29 cellular contexts compared by ENCODE assay signal in the genomic region with DNA sequence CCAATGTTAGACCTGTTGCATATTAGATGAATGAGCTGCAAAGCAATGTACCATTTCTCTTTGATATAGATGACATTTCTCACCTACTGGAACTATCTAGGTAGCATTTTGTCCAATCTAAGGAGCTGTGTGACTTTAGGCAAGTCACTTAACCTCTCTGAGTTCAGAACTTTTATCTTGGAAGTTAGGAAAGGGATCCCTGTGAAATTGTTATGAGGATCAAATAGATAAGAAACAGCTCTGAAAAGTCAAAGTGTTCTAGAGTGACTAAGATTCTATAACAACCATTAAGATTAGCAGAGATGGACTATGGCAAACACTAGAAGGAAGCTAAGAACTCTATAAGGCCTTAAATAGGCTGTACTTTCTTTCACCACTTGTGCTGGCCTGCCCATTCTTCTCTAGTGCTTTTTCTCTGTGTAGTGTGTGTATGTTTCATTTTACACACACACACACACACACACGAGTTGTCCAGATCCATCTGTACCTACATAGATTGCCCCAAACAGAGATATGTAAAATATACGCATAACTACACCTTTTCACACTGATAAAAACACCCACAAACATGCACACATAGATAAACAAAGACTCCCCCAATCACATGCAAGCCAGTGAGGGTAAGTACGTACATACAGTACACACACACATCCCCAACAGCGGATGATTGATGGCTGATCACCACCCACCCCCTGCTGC. TPM values are rescaled to one million over a fixed set of nuclear protein-coding genes. Genes with fewer than 3 reads are reported as not detected.
"Had no signal": no experiment of that assay in that cellular context is flagged by ENCODE, and none has a peak within 500 bp of the region (broad histone marks: within the 10 kb centered on the region; RNA-seq: fewer than 3 reads in every experiment).

No MANE protein-coding gene starts in this region.

- H3K4me2 ChIP-seq: SK-N-SH had no signal

- H3K4me3 ChIP-seq: ascending aorta, cardiac muscle cell, Peyer's patch, SJSA1 had no signal

- H3K27ac ChIP-seq: ascending aorta, cardiac muscle cell, Peyer's patch, SJSA1 had no signal

- H3K4me1 ChIP-seq: ascending aorta, Peyer's patch, SJSA1 had no signal

- H3K27me3 Mint-ChIP-seq: activated CD8-positive, alpha-beta T cell treated with anti-CD3 and anti-CD28 coated beads for 36 hours; activated naive CD4-positive, alpha-beta T cell treated with anti-CD3 and anti-CD28 coated beads, Interleukin-2, amount 50 U/mL, for 24 hours; activated naive CD8-positive, alpha-beta T cell treated with anti-CD3 and anti-CD28 coated beads, Interleukin-2, amount 10 ng/mL, durations not matched to agents 7 days and 5 days; activated T-cell treated with anti-CD3 and anti-CD28 coated beads, Interleukin-2, amount 50 U/mL, for 24 hours had no signal

- H3K36me3 ChIP-seq: ascending aorta, cardiac muscle cell, Peyer's patch, SJSA1 had no signal

- H3K9me3 Mint-ChIP-seq: activated CD4-positive, alpha-beta T cell treated with anti-CD3 and anti-CD28 coated beads, Interleukin-2, amount 10 ng/mL, durations not matched to agents 24 days and 14 days; activated CD8-positive, alpha-beta T cell treated with anti-CD3 and anti-CD28 coated beads for 36 hours; activated naive CD4-positive, alpha-beta T cell treated with anti-CD3 and anti-CD28 coated beads, Interleukin-2, amount 50 U/mL, for 24 hours; activated naive CD8-positive, alpha-beta T cell treated with anti-CD3 and anti-CD28 coated beads, Interleukin-2, amount 10 ng/mL, durations not matched to agents 7 days and 5 days; activated T-cell treated with anti-CD3 and anti-CD28 coated beads, Interleukin-2, amount 50 U/mL, for 24 hours; activated T-helper 2 cell treated with anti-CD3 and anti-CD28 coated beads, Interferon-gamma antibody, Interleukin-2, Interleukin-4, amounts not matched to agents 10 μg/mL and 5 μg/mL and 100 μg/mL, durations not matched to agents 14 hours and 24 hours and 36 hours; central memory CD8-positive, alpha-beta T cell; T-helper 1 cell treated with Interleukin-12 subunit alpha and Interleukin-12 subunit beta and Interleukin-4 antibody, amounts not matched to agents 30 μg/mL and 1 μg/mL, for 36 hours; T-helper 2 cell treated with Interferon-gamma antibody and Interleukin-4, amounts not matched to agents 5 μg/mL and 100 μg/mL, for 36 hours had no signal

- H3K27ac Mint-ChIP-seq: activated CD4-positive, alpha-beta T cell treated with anti-CD3 and anti-CD28 coated beads, Interleukin-2, amount 10 ng/mL, durations not matched to agents 24 days and 14 days; activated CD8-positive, alpha-beta T cell treated with anti-CD3 and anti-CD28 coated beads for 36 hours; activated naive CD4-positive, alpha-beta T cell treated with anti-CD3 and anti-CD28 coated beads, Interleukin-2, amount 50 U/mL, for 24 hours; activated naive CD8-positive, alpha-beta T cell treated with anti-CD3 and anti-CD28 coated beads, Interleukin-2, amount 10 ng/mL, durations not matched to agents 7 days and 5 days; activated T-cell treated with anti-CD3 and anti-CD28 coated beads, Interleukin-2, amount 50 U/mL, for 24 hours; activated T-helper 2 cell treated with anti-CD3 and anti-CD28 coated beads, Interferon-gamma antibody, Interleukin-2, Interleukin-4, amounts not matched to agents 10 μg/mL and 5 μg/mL and 100 μg/mL, durations not matched to agents 14 hours and 24 hours and 36 hours; T-helper 1 cell treated with Interleukin-12 subunit alpha and Interleukin-12 subunit beta and Interleukin-4 antibody, amounts not matched to agents 30 μg/mL and 1 μg/mL, for 36 hours; T-helper 2 cell treated with Interferon-gamma antibody and Interleukin-4, amounts not matched to agents 5 μg/mL and 100 μg/mL, for 36 hours had no signal

- H3K27me3 ChIP-seq: ascending aorta, Peyer's patch had no signal

- H3K36me3 Mint-ChIP-seq: activated naive CD4-positive, alpha-beta T cell treated with anti-CD3 and anti-CD28 coated beads, Interleukin-2, amount 50 U/mL, for 24 hours; activated naive CD8-positive, alpha-beta T cell treated with anti-CD3 and anti-CD28 coated beads, Interleukin-2, amount 10 ng/mL, durations not matched to agents 7 days and 5 days had no signal

- H3K9me3 ChIP-seq: ascending aorta, Peyer's patch, SJSA1, SK-N-SH had no signal

- H3K9ac ChIP-seq: SK-N-SH had no signal

- H3K4me3 Mint-ChIP-seq: activated CD4-positive, alpha-beta T cell treated with anti-CD3 and anti-CD28 coated beads, Interleukin-2, amount 10 ng/mL, durations not matched to agents 24 days and 14 days; activated CD8-positive, alpha-beta T cell treated with anti-CD3 and anti-CD28 coated beads for 36 hours; activated naive CD4-positive, alpha-beta T cell treated with anti-CD3 and anti-CD28 coated beads, Interleukin-2, amount 50 U/mL, for 24 hours; activated naive CD8-positive, alpha-beta T cell treated with anti-CD3 and anti-CD28 coated beads, Interleukin-2, amount 10 ng/mL, durations not matched to agents 7 days and 5 days; activated T-cell treated with anti-CD3 and anti-CD28 coated beads, Interleukin-2, amount 50 U/mL, for 24 hours; central memory CD8-positive, alpha-beta T cell; T-helper 1 cell treated with Interleukin-12 subunit alpha and Interleukin-12 subunit beta and Interleukin-4 antibody, amounts not matched to agents 30 μg/mL and 1 μg/mL, for 36 hours; T-helper 2 cell treated with Interferon-gamma antibody and Interleukin-4, amounts not matched to agents 5 μg/mL and 100 μg/mL, for 36 hours had no signal

- ATAC-seq: activated CD8-positive, alpha-beta T cell treated with anti-CD3 and anti-CD28 coated beads for 36 hours; PC-3 had no signal

- DNase-seq: activated CD4-positive, alpha-beta T cell treated with anti-CD3 and anti-CD28 coated beads, Interleukin-2, amount 10 ng/mL, durations not matched to agents 24 days and 14 days; activated CD4-positive, alpha-beta T cell treated with anti-CD3 and anti-CD28 coated beads, Interleukin-2, amount 50 U/mL, for 4 hours; activated CD8-positive, alpha-beta T cell treated with anti-CD3 and anti-CD28 coated beads for 36 hours; activated gamma-delta T cell; activated naive CD4-positive, alpha-beta T cell treated with Interleukin-2 at 50 U/mL for 16 hours; activated naive CD8-positive, alpha-beta T cell treated with anti-CD3 and anti-CD28 coated beads, Interleukin-2, amount 10 ng/mL, durations not matched to agents 7 days and 5 days; activated T-cell treated with anti-CD3 and anti-CD28 coated beads, Interleukin-2, amount 50 U/mL, for 24 hours; amygdala; NCI-H1092 treated with DMSO at 0.1 percent for 48 hours; NCI-H1417 treated with DMSO at 0.1 percent for 48 hours; NCI-H187 treated with DMSO at 0.1 percent for 48 hours; NCI-H2081; NCI-H226; NCI-H510A; NCI-H526; NCI-H748 treated with DMSO at 0.1 percent for 48 hours; NK-92 treated with Interleukin-12 subunit alpha and Interleukin-12 subunit beta, amount 100 ng/mL, for 24 hours; PC-3; Peyer's patch; SHP77 treated with DMSO at 0.1 percent for 48 hours; SK-N-SH had no signal

RNA-seq across cellular contexts. Expression of a gene that starts 19.4 kb away (rescaled TPM):
- total RNA-seq: activated CD8-positive, alpha-beta T cell treated with anti-CD3 and anti-CD28 coated beads for 36 hours; activated naive CD8-positive, alpha-beta T cell treated with anti-CD3 and anti-CD28 coated beads, Interleukin-2, amount 10 ng/mL, durations not matched to agents 7 days and 5 days; activated T-helper 2 cell treated with anti-CD3 and anti-CD28 coated beads, Interferon-gamma antibody, Interleukin-2, Interleukin-4, amounts not matched to agents 10 μg/mL and 5 μg/mL and 100 μg/mL, durations not matched to agents 14 hours and 24 hours and 36 hours; SJSA1 had no signal
